9 cellular contexts compared by ENCODE assay signal in the genomic region with DNA sequence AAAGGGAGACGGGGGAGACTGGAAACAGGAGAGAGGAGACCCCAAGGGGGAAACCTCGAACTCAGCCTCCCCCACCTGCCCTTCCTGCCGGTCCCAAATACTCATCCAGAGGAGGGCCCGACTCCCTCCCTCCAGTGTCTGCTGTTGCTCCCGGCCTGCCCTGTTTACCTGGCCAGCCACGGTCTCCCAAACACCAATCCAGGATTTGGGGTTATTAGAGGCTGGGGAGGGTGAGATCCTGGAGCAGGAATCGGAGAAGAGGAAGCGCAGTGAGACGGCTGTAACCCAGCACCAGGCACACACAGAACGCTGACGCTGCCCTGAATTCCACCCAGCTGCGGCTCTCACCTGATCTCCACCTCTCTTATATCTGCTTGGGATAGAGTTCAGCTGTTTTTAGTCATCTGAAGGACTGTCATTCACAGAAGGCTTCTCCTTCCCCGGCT.
DNase-seq lines count a peak whose midpoint lies in the region; ATAC-seq and TF ChIP-seq lines count a peak whose summit lies in the region.
"Had no signal": no experiment of that assay in that cellular context is flagged by ENCODE, and none has a peak within 500 bp of the region (broad histone marks: within the 10 kb centered on the region; RNA-seq: fewer than 3 reads in every experiment).

No MANE protein-coding gene starts in this region.

- TF ChIP-seq CTCF in activated CD8-positive, alpha-beta T cell treated with anti-CD3 and anti-CD28 coated beads for 36 hours (IDR thresholded peaks at IDR 0.05): no peak
- no peak for TF ChIP-seq CTCF in thoracic aorta (IDR thresholded peaks at IDR 0.05)
- no peak for TF ChIP-seq CTCF in PC-3 (conservative IDR thresholded peaks at IDR 0.05; ENCODE audit: low read depth, low read length)

- no peaks in the 10 kb centered on the region for H3K27me3 Mint-ChIP-seq in activated CD4-positive, alpha-beta T cell treated with anti-CD3 and anti-CD28 coated beads, Interleukin-2, amount 10 ng/mL, durations not matched to agents 7 days and 5 days
- H3K27me3 Mint-ChIP-seq in activated CD8-positive, alpha-beta T cell treated with anti-CD3 and anti-CD28 coated beads for 36 hours: no peaks in the 10 kb centered on the region
- H3K27me3 Mint-ChIP-seq in immature natural killer cell (ENCODE audit: low read depth in 3 of 3): peaks cover 1 to 3% (median 2%) of the 10 kb centered on the region in 3 donors

- intact Hi-C loops in activated CD8-positive, alpha-beta T cell treated with anti-CD3 and anti-CD28 coated beads for 36 hours (cut with micrococcal nuclease): loop anchor here (5.0 kb wide), 1 partner anchor 98 kb away; no protein-coding TSS in a partner anchor
- intact Hi-C loops in PC-3 (cut with micrococcal nuclease): loop anchor here (1.0 kb wide), 2 partner anchors 97 to 199 kb away; no protein-coding TSS in a partner anchor

- H3F3A ChIP-seq in PC-3 (ENCODE audit: low read length, unreplicated experiment): no peaks in the 10 kb centered on the region

- CTCF ChIA-PET in activated CD4-positive, alpha-beta T cell treated with anti-CD3 and anti-CD28 coated beads, Interleukin-2, amount 10 ng/mL, durations not matched to agents 7 days and 5 days (lab: Charles Lee): interaction anchor here (0.6 to 4.0 kb wide), 19 partner anchors 9 to 284 kb away, joined by 3 to 13 read pairs (median 4); no protein-coding TSS in a partner anchor
- CTCF ChIA-PET in activated CD8-positive, alpha-beta T cell treated with anti-CD3 and anti-CD28 coated beads for 36 hours (lab: Charles Lee): interaction anchor here (0.7 to 9.0 kb wide), 36 partner anchors 9 to 1096 kb away, joined by 3 to 188 read pairs (median 5); partner anchors contain the start of gene RUFY4
- CTCF ChIA-PET in PC-3 (lab: Charles Lee): no interaction called here

- H3K9ac ChIP-seq in PC-3 (ENCODE audit: low read length): no peak overlapping the region

- H3K27me3 ChIP-seq in thoracic aorta (replicated peaks; ENCODE audit: insufficient read depth) (no peaks in the 10 kb centered on the region), PC-3 (ENCODE audit: low read length) (no peaks in the 10 kb centered on the region)

- H3K27ac ChIP-seq in thoracic aorta (peak overlapping the region; percentile 58 to 68), PC-3 (ENCODE audit: low read length) (no peak overlapping the region)
- H3K27ac ChIP-seq: cardiac muscle cell had no signal

- ATAC-seq in activated CD8-positive, alpha-beta T cell treated with anti-CD3 and anti-CD28 coated beads for 36 hours: peak; percentile 14
- no peak for ATAC-seq in thoracic aorta (ENCODE audit: insufficient number of reproducible peaks, low FRiP score, low read depth)
- ATAC-seq in HG03354 (IDR thresholded peaks at IDR 0.05; ENCODE audit: poor library complexity, severe bottlenecking, unreplicated experiment): no peak
- no peak for ATAC-seq in PC-3

- H3K36me3 ChIP-seq in thoracic aorta (peaks cover 24% of the 10 kb centered on the region), PC-3 (ENCODE audit: low read depth, low read length) (no peaks in the 10 kb centered on the region)
- H3K36me3 ChIP-seq: cardiac muscle cell had no signal

- H3K79me2 ChIP-seq in PC-3 (ENCODE audit: low read length): no peaks in the 10 kb centered on the region

- H3K9me2 ChIP-seq in PC-3 (replicated peaks; ENCODE audit: low read length): no peaks in the 10 kb centered on the region

- H3K4me3 Mint-ChIP-seq in activated CD4-positive, alpha-beta T cell treated with anti-CD3 and anti-CD28 coated beads, Interleukin-2, amount 10 ng/mL, durations not matched to agents 7 days and 5 days: peak overlapping the region; percentile 77
- H3K4me3 Mint-ChIP-seq in activated CD8-positive, alpha-beta T cell treated with anti-CD3 and anti-CD28 coated beads for 36 hours: peak overlapping the region; percentile 74
- peak overlapping the region; percentile 69 to 90 (median 79) for H3K4me3 Mint-ChIP-seq in immature natural killer cell

- H3K9me3 ChIP-seq in thoracic aorta (no peaks in the 10 kb centered on the region), PC-3 (ENCODE audit: low read length) (no peaks in the 10 kb centered on the region)

- H3K4me3 ChIP-seq in thoracic aorta (peak overlapping the region; percentile 47), PC-3 (ENCODE audit: low read length) (no peak overlapping the region)
- H3K4me3 ChIP-seq: cardiac muscle cell had no signal

- H3K4me1 ChIP-seq in thoracic aorta (ENCODE audit: control insufficient read depth in 1 of 2, low read depth in 2 of 2) (peaks cover 0 to 24% of the 10 kb centered on the region in 2 donors), PC-3 (ENCODE audit: insufficient read depth, low read length) (no peaks in the 10 kb centered on the region)

- DNase-seq in activated CD4-positive, alpha-beta T cell treated with anti-CD3 and anti-CD28 coated beads, Interleukin-2, amount 10 ng/mL, durations not matched to agents 7 days and 5 days: no peak
- no peak for DNase-seq in activated CD4-positive, alpha-beta T cell treated with anti-CD3 and anti-CD28 coated beads for 4 hours
- DNase-seq in activated CD8-positive, alpha-beta T cell treated with anti-CD3 and anti-CD28 coated beads for 36 hours: no peak
- DNase-seq in immature natural killer cell (peak in 1 of 3 donors; percentile 3), thoracic aorta (ENCODE audit: low spot score) (no peak), NCI-H2196 treated with DMSO at 0.1 percent for 48 hours (lab: John Stamatoyannopoulos, UW; ENCODE audit: unreplicated experiment) (no peak), PC-3 (no peak)

- no peaks in the 10 kb centered on the region for H3K36me3 Mint-ChIP-seq in activated CD4-positive, alpha-beta T cell treated with anti-CD3 and anti-CD28 coated beads, Interleukin-2, amount 10 ng/mL, durations not matched to agents 7 days and 5 days (ENCODE audit: low read depth)
- no peaks in the 10 kb centered on the region for H3K36me3 Mint-ChIP-seq in activated CD8-positive, alpha-beta T cell treated with anti-CD3 and anti-CD28 coated beads for 36 hours (ENCODE audit: low read depth)
- H3K36me3 Mint-ChIP-seq in immature natural killer cell: no peaks in the 10 kb centered on the region

- no peak overlapping the region for H3K4me2 ChIP-seq in PC-3 (ENCODE audit: low read length)

- no peak overlapping the region for H2AFZ ChIP-seq in PC-3 (ENCODE audit: low read length)

- no TSS peak for BruUV-seq in PC-3 (replicated peaks; lab: Mats Ljungman, UMichigan)

- H3K9me3 Mint-ChIP-seq in activated CD4-positive, alpha-beta T cell treated with anti-CD3 and anti-CD28 coated beads, Interleukin-2, amount 10 ng/mL, durations not matched to agents 7 days and 5 days: no peaks in the 10 kb centered on the region
- H3K9me3 Mint-ChIP-seq in activated CD8-positive, alpha-beta T cell treated with anti-CD3 and anti-CD28 coated beads for 36 hours: no peaks in the 10 kb centered on the region
- H3K9me3 Mint-ChIP-seq in immature natural killer cell: no peaks in the 10 kb centered on the region

- H3K27ac Mint-ChIP-seq in activated CD4-positive, alpha-beta T cell treated with anti-CD3 and anti-CD28 coated beads, Interleukin-2, amount 10 ng/mL, durations not matched to agents 7 days and 5 days: peak overlapping the region; percentile 59
- peak overlapping the region; percentile 50 for H3K27ac Mint-ChIP-seq in activated CD8-positive, alpha-beta T cell treated with anti-CD3 and anti-CD28 coated beads for 36 hours
- H3K27ac Mint-ChIP-seq in immature natural killer cell: peak overlapping the region in 5 of 6 donors; percentile 0 to 92 (median 72)

- POLR2A ChIA-PET in activated CD4-positive, alpha-beta T cell treated with anti-CD3 and anti-CD28 coated beads, Interleukin-2, amount 10 ng/mL, durations not matched to agents 7 days and 5 days (lab: Charles Lee): no interaction called here
- POLR2A ChIA-PET in activated CD8-positive, alpha-beta T cell treated with anti-CD3 and anti-CD28 coated beads for 36 hours (lab: Charles Lee): interaction anchor here (1.3 to 1.6 kb wide), 2 partner anchors 12 to 95 kb away, joined by 4 to 5 read pairs; no protein-coding TSS in a partner anchor
- POLR2A ChIA-PET in PC-3 (lab: Charles Lee; ENCODE audit: unreplicated experiment): no interaction called here

- peaks cover 26% of the 10 kb centered on the region for H3K4me1 Mint-ChIP-seq in activated CD4-positive, alpha-beta T cell treated with anti-CD3 and anti-CD28 coated beads, Interleukin-2, amount 10 ng/mL, durations not matched to agents 7 days and 5 days
- H3K4me1 Mint-ChIP-seq in activated CD8-positive, alpha-beta T cell treated with anti-CD3 and anti-CD28 coated beads for 36 hours (ENCODE audit: low read depth): peaks cover 11% of the 10 kb centered on the region
- H3K4me1 Mint-ChIP-seq in immature natural killer cell: peaks cover 18 to 27% of the 10 kb centered on the region in 2 donors

- no peaks in the 10 kb centered on the region for H4K20me1 ChIP-seq in PC-3 (ENCODE audit: low read length)
